In genomic region chr7:44191171-44191570, GRCh38 we compare ENCODE assay signal across 36 cellular contexts. TPM values are rescaled to one million over a fixed set of nuclear protein-coding genes. Genes with fewer than 3 reads are reported as not detected.
"Had no signal": no experiment of that assay in that cellular context is flagged by ENCODE, and none has a peak within 500 bp of the region (broad histone marks: within the 10 kb centered on the region; RNA-seq: fewer than 3 reads in every experiment).

No MANE protein-coding gene starts in this region.

- H3K27ac Mint-ChIP-seq: activated B cell treated with CpG ODN at 0.5 μM for 24 hours; activated CD4-positive, alpha-beta memory T cell treated with anti-CD3 and anti-CD28 coated beads for 36 hours; activated naive CD4-positive, alpha-beta T cell treated with anti-CD3 and anti-CD28 coated beads, Interleukin-2, amount 50 U/mL, for 24 hours; activated naive CD8-positive, alpha-beta T cell treated with anti-CD3 and anti-CD28 coated beads, Interleukin-2, amount 10 ng/mL, durations not matched to agents 7 days and 5 days; activated T-cell treated with anti-CD3 and anti-CD28 coated beads, Interleukin-2, amount 50 U/mL, for 24 hours; activated T-helper 2 cell treated with anti-CD3 and anti-CD28 coated beads, Interferon-gamma antibody, Interleukin-2, Interleukin-4, amounts not matched to agents 10 μg/mL and 5 μg/mL and 100 μg/mL, durations not matched to agents 14 hours and 24 hours and 36 hours; T-cell; T-helper 17 cell had no signal

- H3K36me3 Mint-ChIP-seq: activated CD4-positive, alpha-beta memory T cell treated with anti-CD3 and anti-CD28 coated beads for 36 hours; activated naive CD4-positive, alpha-beta T cell treated with anti-CD3 and anti-CD28 coated beads, Interleukin-2, amount 50 U/mL, for 24 hours; activated naive CD8-positive, alpha-beta T cell treated with anti-CD3 and anti-CD28 coated beads, Interleukin-2, amount 10 ng/mL, durations not matched to agents 7 days and 5 days; T-cell had no signal

- H3K4me3 ChIP-seq: body of pancreas, breast epithelium, PC-9 had no signal

- H3K9me3 Mint-ChIP-seq: activated B cell treated with CpG ODN at 0.5 μM for 24 hours; activated CD4-positive, alpha-beta memory T cell treated with anti-CD3 and anti-CD28 coated beads for 36 hours; activated naive CD4-positive, alpha-beta T cell treated with anti-CD3 and anti-CD28 coated beads, Interleukin-2, amount 50 U/mL, for 24 hours; activated naive CD8-positive, alpha-beta T cell treated with anti-CD3 and anti-CD28 coated beads, Interleukin-2, amount 10 ng/mL, durations not matched to agents 7 days and 5 days; activated T-helper 2 cell treated with anti-CD3 and anti-CD28 coated beads, Interferon-gamma antibody, Interleukin-2, Interleukin-4, amounts not matched to agents 10 μg/mL and 5 μg/mL and 100 μg/mL, durations not matched to agents 14 hours and 24 hours and 36 hours; T-cell had no signal

- H3K27me3 Mint-ChIP-seq: activated CD4-positive, alpha-beta memory T cell treated with anti-CD3 and anti-CD28 coated beads for 36 hours had no signal

- DNase-seq: activated B cell treated with CpG ODN at 0.5 μM for 24 hours; activated CD4-positive, alpha-beta memory T cell treated with anti-CD3 and anti-CD28 coated beads for 36 hours; activated CD4-positive, alpha-beta T cell treated with anti-CD3 and anti-CD28 coated beads for 4 hours; activated CD4-positive, alpha-beta T cell treated with anti-CD3 and anti-CD28 coated beads, Interleukin-2, amount 50 U/mL, for 1 hour; activated CD4-positive, CD25-positive, alpha-beta regulatory T cell treated with anti-CD3 and anti-CD28 coated beads, Interleukin-2, amount 50 U/mL, for 72 hours; activated CD8-positive, alpha-beta memory T cell treated with anti-CD3 and anti-CD28 coated beads for 24 hours; activated gamma-delta T cell; activated naive CD4-positive, alpha-beta T cell treated with Interleukin-2 at 50 U/mL for 16 hours; activated naive CD8-positive, alpha-beta T cell treated with anti-CD3 and anti-CD28 coated beads, Interleukin-2, amount 10 ng/mL, durations not matched to agents 7 days and 5 days; activated T-cell treated with anti-CD3 and anti-CD28 coated beads, Interleukin-2, amount 50 U/mL, for 24 hours; body of pancreas; cerebellar nuclear complex; Kasumi-1; MM.1S; MV-4-11; NCI-H1092; NCI-H1436 treated with DMSO at 0.1 percent for 48 hours; NCI-H1694 treated with DMSO at 0.1 percent for 48 hours; NCI-H2029; NCI-H2107; NCI-H2171; NCI-H510A; NCI-H526; NCI-H748 treated with DMSO at 0.1 percent for 48 hours; NK-92 treated with Interleukin-12 subunit alpha and Interleukin-12 subunit beta, amount 100 ng/mL, for 24 hours; PC-9; SIG-M5; T-cell; T-helper 17 cell; T-helper 9 cell had no signal

- H3K4me3 Mint-ChIP-seq: activated B cell treated with CpG ODN at 0.5 μM for 24 hours; activated CD4-positive, alpha-beta memory T cell treated with anti-CD3 and anti-CD28 coated beads for 36 hours; activated naive CD4-positive, alpha-beta T cell treated with anti-CD3 and anti-CD28 coated beads, Interleukin-2, amount 50 U/mL, for 24 hours; activated naive CD8-positive, alpha-beta T cell treated with anti-CD3 and anti-CD28 coated beads, Interleukin-2, amount 10 ng/mL, durations not matched to agents 7 days and 5 days; activated T-cell treated with anti-CD3 and anti-CD28 coated beads, Interleukin-2, amount 50 U/mL, for 24 hours; T-cell; T-helper 17 cell had no signal

- H3K4me1 Mint-ChIP-seq: activated B cell treated with CpG ODN at 0.5 μM for 24 hours, T-cell had no signal

RNA-seq across cellular contexts. Expression of gene GCK, which starts 1.9 kb away (rescaled TPM):
- total RNA-seq: astrocyte, PC-9, SK-MEL-5 had no signal

RNA-seq across cellular contexts. Expression of gene MYL7, which starts 50.0 kb away (rescaled TPM):
- total RNA-seq: activated B cell treated with CpG ODN at 0.5 μM for 24 hours; activated CD4-positive, alpha-beta memory T cell treated with anti-CD3 and anti-CD28 coated beads for 36 hours; activated naive CD8-positive, alpha-beta T cell treated with anti-CD3 and anti-CD28 coated beads, Interleukin-2, amount 10 ng/mL, durations not matched to agents 7 days and 5 days; activated T-helper 2 cell treated with anti-CD3 and anti-CD28 coated beads, Interferon-gamma antibody, Interleukin-2, Interleukin-4, amounts not matched to agents 10 μg/mL and 5 μg/mL and 100 μg/mL, durations not matched to agents 14 hours and 24 hours and 36 hours; body of pancreas; OCI-LY7; PC-9; SK-MEL-5; T-cell; T-helper 17 cell had no signal
